13 cellular contexts compared by ENCODE assay signal in genomic region chr16:75620326-75621169, GRCh38. TPM values are rescaled to one million over a fixed set of nuclear protein-coding genes. Genes with fewer than 3 reads are reported as not detected.
DNase-seq lines count a peak whose midpoint lies in the region; ATAC-seq and TF ChIP-seq lines count a peak whose summit lies in the region.
"Had no signal": no experiment of that assay in that cellular context is flagged by ENCODE, and none has a peak within 500 bp of the region (broad histone marks: within the 10 kb centered on the region; RNA-seq: fewer than 3 reads in every experiment).

No MANE protein-coding gene starts in this region.

- H3K27ac ChIP-seq in mesenchymal stem cell (ENCODE audit: low read length, poor library complexity, severe bottlenecking) (no peak overlapping the region), RWPE1 (no peak overlapping the region)
- H3K27ac ChIP-seq: SJCRH30 had no signal

- H2BK120ac ChIP-seq in mesenchymal stem cell (ENCODE audit: low read depth, low read length) = no peak overlapping the region

- H3K18ac ChIP-seq in mesenchymal stem cell (ENCODE audit: low read depth in 1 of 2, low read length in 2 of 2) = no peak overlapping the region

- DNase-seq in CD14-positive monocyte (ENCODE audit: low spot score) (no peak), KBM-7 (peak; percentile 12), mesenchymal stem cell (no peak), RWPE1 (ENCODE audit: low spot score) (no peak), RPMI8226 (no peak), NCI-H2171 treated with DMSO at 0.1 percent for 48 hours (lab: John Stamatoyannopoulos, UW) (no peak), RKO (ENCODE audit: low spot score) (no peak)
- DNase-seq in activated T-cell treated with anti-CD3 and anti-CD28 coated beads, Interleukin-2, amount 50 U/mL, for 4 hours = peak; percentile 37
- DNase-seq: NCI-H2107; stimulated activated CD4-positive, alpha-beta T cell treated with anti-CD3 and anti-CD28 coated beads, Interleukin-15, amount 100 ng/mL, for 24 hours had no signal

- no peak overlapping the region for H2AFZ ChIP-seq in mesenchymal stem cell (ENCODE audit: low read depth, low read length)

- H3K27me3 Mint-ChIP-seq in CD14-positive monocyte (ENCODE audit: low read depth in 3 of 3) = peaks cover 0 to 1% (median 0%) of the 10 kb centered on the region in 3 donors
- no peaks in the 10 kb centered on the region for H3K27me3 Mint-ChIP-seq in activated T-cell treated with anti-CD3 and anti-CD28 coated beads, Interleukin-2, amount 50 U/mL, for 4 hours (ENCODE audit: low read depth)

- no peak overlapping the region for H2BK12ac ChIP-seq in mesenchymal stem cell (ENCODE audit: low read length in 2 of 2)

- H3K9me3 Mint-ChIP-seq in CD14-positive monocyte = no peaks in the 10 kb centered on the region
- H3K9me3 Mint-ChIP-seq in activated T-cell treated with anti-CD3 and anti-CD28 coated beads, Interleukin-2, amount 50 U/mL, for 4 hours = no peaks in the 10 kb centered on the region

- POLR2A ChIA-PET in RWPE1 (lab: Yijun Ruan, JAX; ENCODE audit: low non-redundant PET) = no interaction called here

- 96% methylated on average over 20 of the region's 20 CpGs for WGBS in mesenchymal stem cell

- H4K91ac ChIP-seq in mesenchymal stem cell (ENCODE audit: low read length) = no peak overlapping the region

- H3K4ac ChIP-seq in mesenchymal stem cell (ENCODE audit: low read depth in 1 of 2, low read length in 2 of 2) = no peak overlapping the region

- peak overlapping the region in 4 of 7 donors; percentile 4 to 62 (median 20) for H3K27ac Mint-ChIP-seq in CD14-positive monocyte

- H3K4me1 ChIP-seq in mesenchymal stem cell (ENCODE audit: control insufficient read depth, insufficient read depth, low read depth, low read length) = peaks cover 11% of the 10 kb centered on the region
- H3K4me1 ChIP-seq: SJCRH30 had no signal

- peak in 1 of 2 donors; percentile 19 for ATAC-seq in activated T-cell treated with anti-CD3 and anti-CD28 coated beads, Interleukin-2, amount 50 U/mL, for 4 hours

- H2BK5ac ChIP-seq in mesenchymal stem cell (ENCODE audit: low read depth, low read length, poor library complexity, severe bottlenecking) = no peak overlapping the region

- no peaks in the 10 kb centered on the region for H3K9me3 ChIP-seq in mesenchymal stem cell (ENCODE audit: control insufficient read depth, low read length)
- H3K9me3 ChIP-seq: SJCRH30 had no signal

- H3K4me1 Mint-ChIP-seq in CD14-positive monocyte = peaks cover 29% of the 10 kb centered on the region
- peaks cover 52% of the 10 kb centered on the region for H3K4me1 Mint-ChIP-seq in activated T-cell treated with anti-CD3 and anti-CD28 coated beads, Interleukin-2, amount 50 U/mL, for 4 hours (ENCODE audit: low read depth)

- no peaks in the 10 kb centered on the region for H3K27me3 ChIP-seq in mesenchymal stem cell (ENCODE audit: control insufficient read depth in 1 of 2, insufficient read depth in 1 of 2, low read length in 2 of 2)
- H3K27me3 ChIP-seq: SJCRH30 had no signal

- peaks cover 17% of the 10 kb centered on the region for H3K79me1 ChIP-seq in mesenchymal stem cell (replicated peaks; ENCODE audit: low read length, poor library complexity, severe bottlenecking)

- peak overlapping the region; percentile 95 for H3K9ac ChIP-seq in mesenchymal stem cell (ENCODE audit: low read length)

- H3K36me3 Mint-ChIP-seq in CD14-positive monocyte = peaks cover 37 to 43% of the 10 kb centered on the region in 2 donors
- peaks cover 38% of the 10 kb centered on the region for H3K36me3 Mint-ChIP-seq in activated T-cell treated with anti-CD3 and anti-CD28 coated beads, Interleukin-2, amount 50 U/mL, for 4 hours (ENCODE audit: insufficient read depth)

- H3K14ac ChIP-seq in mesenchymal stem cell (ENCODE audit: low read length in 2 of 2) = no peak overlapping the region

- H3K4me3 ChIP-seq in mesenchymal stem cell (ENCODE audit: insufficient read depth in 1 of 2, low read depth in 1 of 2, low read length in 2 of 2) = no peak overlapping the region
- H3K4me3 ChIP-seq: SJCRH30 had no signal

- no peak overlapping the region for H3K4me3 Mint-ChIP-seq in CD14-positive monocyte
- H3K4me3 Mint-ChIP-seq in activated T-cell treated with anti-CD3 and anti-CD28 coated beads, Interleukin-2, amount 50 U/mL, for 4 hours = peak overlapping the region; percentile 52

- in situ Hi-C loops in KBM-7 (cut with MboI; ENCODE audit: low pct_unique_long_range_greater_than_20kb, low sequenced_read_pairs) = no loop called here

- no peak overlapping the region for H3K23ac ChIP-seq in mesenchymal stem cell (ENCODE audit: low read length in 2 of 2)

- TF ChIP-seq CTCF in CD14-positive monocyte (IDR thresholded peaks at IDR 0.05) (no peak), RWPE1 (conservative IDR thresholded peaks at IDR 0.05; ENCODE audit: low read depth) (no peak)

- peaks cover 25 to 51% of the 10 kb centered on the region in 2 experiments for H3K36me3 ChIP-seq in mesenchymal stem cell (ENCODE audit: control insufficient read depth in 1 of 2, insufficient read depth in 2 of 2, low read depth in 1 of 2, low read length in 2 of 2)

- H3K4me2 ChIP-seq in mesenchymal stem cell (ENCODE audit: low read length, poor library complexity, severe bottlenecking) = no peak overlapping the region

- no peak overlapping the region for H2BK15ac ChIP-seq in mesenchymal stem cell (ENCODE audit: low read depth, poor library complexity, severe bottlenecking)

- intact Hi-C loops in CD14-positive monocyte (cut with micrococcal nuclease) = loop anchor here (5.0 to 10.0 kb wide), 5 partner anchors 53 to 188 kb away; partner anchors contain the start of genes CFDP1 (in 2 of the 2), GABARAPL2 (in 2 of the 2) and TMEM170A (in 2 of the 2)

- H2AK5ac ChIP-seq in mesenchymal stem cell (ENCODE audit: low read length, severe bottlenecking) = no peak overlapping the region

- CTCF ChIA-PET in RWPE1 (lab: Yijun Ruan, JAX) = interaction anchor here (0.6 kb wide), 1 partner anchor 10 kb away, joined by 5 read pairs; no protein-coding TSS in a partner anchor

- H4K8ac ChIP-seq in mesenchymal stem cell (ENCODE audit: low read length) = peak overlapping the region; percentile 12

RNA-seq across cellular contexts. Expression of gene ADAT1, which starts 2.5 kb away (rescaled TPM):
- 10 to 100 TPM; 17.8 to 18.9 TPM for polyA plus RNA-seq in CD14-positive monocyte
- total RNA-seq in activated T-cell treated with anti-CD3 and anti-CD28 coated beads, Interleukin-2, amount 50 U/mL, for 4 hours = 10 to 100 TPM; 39.1 to 47.1 (median 40.1) TPM
- 19.7 TPM for polyA plus RNA-seq in mesenchymal stem cell (2013, experiment 1 of 2)
- 23.5 TPM for polyA plus RNA-seq in mesenchymal stem cell (2013, experiment 2 of 2)

RNA-seq across cellular contexts. Expression of gene KARS1, which starts 26.9 kb away (rescaled TPM):
- polyA plus RNA-seq in CD14-positive monocyte = 100 to 1,000 TPM; 116 to 150 TPM
- 100 to 1,000 TPM; 345 to 390 (median 357) TPM for total RNA-seq in activated T-cell treated with anti-CD3 and anti-CD28 coated beads, Interleukin-2, amount 50 U/mL, for 4 hours
- polyA plus RNA-seq in mesenchymal stem cell (2013, experiment 1 of 2) = 94.4 TPM
- 94.0 TPM for polyA plus RNA-seq in mesenchymal stem cell (2013, experiment 2 of 2)

RNA-seq across cellular contexts. Expression of gene TERF2IP, which starts 27.0 kb away (rescaled TPM):
- 10 to 100 TPM; 47.9 to 64.1 TPM for polyA plus RNA-seq in CD14-positive monocyte
- total RNA-seq in activated T-cell treated with anti-CD3 and anti-CD28 coated beads, Interleukin-2, amount 50 U/mL, for 4 hours = 100 to 1,000 TPM; 120 to 133 (median 128) TPM
- 44.6 TPM for polyA plus RNA-seq in mesenchymal stem cell (2013, experiment 1 of 2)
- polyA plus RNA-seq in mesenchymal stem cell (2013, experiment 2 of 2) = 46.2 TPM

RNA-seq across cellular contexts. Expression of gene GABARAPL2, which starts 54.4 kb away (rescaled TPM):
- 100 to 1,000 TPM; 280 to 302 TPM for polyA plus RNA-seq in CD14-positive monocyte
- 10 to 100 TPM; 51.2 to 56.0 (median 53.7) TPM for total RNA-seq in activated T-cell treated with anti-CD3 and anti-CD28 coated beads, Interleukin-2, amount 50 U/mL, for 4 hours
- 86.7 TPM for polyA plus RNA-seq in mesenchymal stem cell (2013, experiment 1 of 2)
- 91.2 TPM for polyA plus RNA-seq in mesenchymal stem cell (2013, experiment 2 of 2)

RNA-seq across cellular contexts. Expression of gene CPHXL2, which starts 56.3 kb away (rescaled TPM):
- not detected for polyA plus RNA-seq in CD14-positive monocyte
- total RNA-seq in activated T-cell treated with anti-CD3 and anti-CD28 coated beads, Interleukin-2, amount 50 U/mL, for 4 hours = not detected
- polyA plus RNA-seq in mesenchymal stem cell (2013, experiment 1 of 2) = not detected
- not detected for polyA plus RNA-seq in mesenchymal stem cell (2013, experiment 2 of 2)
- total RNA-seq: lung microvascular endothelial cell, SJCRH30, temporal lobe had no signal

Comparison
In these comparisons a context has a peak if more than half of its experiments do, and no peak if none do; other contexts are left out.
1. DNase-seq: peak in KBM-7 (single experiment) and activated T-cell treated with anti-CD3 and anti-CD28 coated beads, Interleukin-2, amount 50 U/mL, for 4 hours (single experiment); none in CD14-positive monocyte (single experiment), mesenchymal stem cell (single experiment), RWPE1 (single experiment), RPMI8226 (single experiment), NCI-H2171 treated with DMSO at 0.1 percent for 48 hours (single experiment) and RKO (single experiment).